13 cellular contexts compared by ENCODE assay signal in the genomic region with DNA sequence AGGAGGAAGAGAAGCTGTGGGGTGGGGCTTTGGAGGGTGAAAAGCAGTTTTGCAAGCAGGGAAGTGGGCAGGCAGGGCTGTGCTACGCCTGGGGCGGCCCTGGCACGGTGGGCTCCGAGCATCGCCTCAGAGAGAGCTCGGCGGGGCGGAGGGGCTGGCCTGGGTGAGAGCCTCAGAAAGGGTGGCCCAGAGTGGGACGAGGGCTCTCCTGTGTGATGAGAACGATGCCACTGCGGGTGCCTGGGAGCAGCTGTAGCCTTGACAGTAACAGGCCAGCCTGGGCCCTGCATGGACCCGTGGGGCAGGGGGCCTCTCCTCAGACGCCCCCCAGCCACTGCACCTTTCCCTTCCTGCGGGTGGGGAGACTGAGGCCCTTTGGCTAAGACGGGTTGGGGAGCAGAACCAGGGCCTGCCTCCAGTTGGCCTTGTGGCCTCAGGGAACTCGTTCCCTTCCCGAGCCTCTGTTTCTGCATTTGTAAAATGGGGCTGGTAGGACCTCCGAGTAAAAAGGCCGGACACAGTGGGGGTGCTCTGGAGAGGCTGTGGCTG. TPM values are rescaled to one million over a fixed set of nuclear protein-coding genes. Genes with fewer than 3 reads are reported as not detected.
A peak's percentile ranks its signal among the peaks of the same experiment; 100 is the strongest.
DNase-seq lines count a peak whose midpoint lies in the region; ATAC-seq and TF ChIP-seq lines count a peak whose summit lies in the region.
"Had no signal": no experiment of that assay in that cellular context is flagged by ENCODE, and none has a peak within 500 bp of the region (broad histone marks: within the 10 kb centered on the region; RNA-seq: fewer than 3 reads in every experiment).

No MANE protein-coding gene starts in this region.

- H3K27me3 ChIP-seq in SK-N-SH (ENCODE audit: insufficient read depth): no peaks in the 10 kb centered on the region

- H3K36me3 ChIP-seq in SK-N-SH (replicated peaks in 1 of 2; ENCODE audit: control insufficient read depth in 1 of 2, insufficient read depth in 2 of 2, low read length in 1 of 2): peaks cover 5 to 27% of the 10 kb centered on the region in 2 experiments

- H3K4me1 ChIP-seq in SK-N-SH (ENCODE audit: control insufficient read depth in 1 of 2, insufficient read depth in 2 of 2, low read depth in 1 of 2, low read length in 1 of 2): no peaks in the 10 kb centered on the region

- WGBS in SK-N-SH (ENCODE audit: low lambda C conversion rate): 93% methylated on average over 10 of the region's 19 CpGs

- H3K9ac ChIP-seq in SK-N-SH: no peak overlapping the region

- ATAC-seq in SK-N-SH treated with all-trans-retinoic acid at 6 μM for 48 hours (peak; percentile 2; the same call in 2 of the 3 replicates), GM21390 (IDR thresholded peaks at IDR 0.05; ENCODE audit: unreplicated experiment) (no peak)
- peak; percentile 28 for ATAC-seq in activated CD8-positive, alpha-beta T cell treated with anti-CD3 and anti-CD28 coated beads, Interleukin-2, amount 10 ng/mL, durations not matched to agents 7 days and 5 days
- ATAC-seq in stimulated activated effector memory CD8-positive, alpha-beta T cell treated with anti-CD3 and anti-CD28 coated beads, Interleukin-12 subunit alpha, Interleukin-12 subunit beta, amount 100 ng/mL, for 72 hours: peak; percentile 4
- ATAC-seq: HCT116, PC-3 had no signal

- no peak for TF ChIP-seq RAD21 in SK-N-SH (IDR thresholded peaks at IDR 0.05; ENCODE audit: low read length)

- no peak overlapping the region for H3K4me2 ChIP-seq in SK-N-SH

- no peak for DNase-seq in SK-N-SH
- DNase-seq in activated CD8-positive, alpha-beta T cell treated with anti-CD3 and anti-CD28 coated beads, Interleukin-2, amount 10 ng/mL, durations not matched to agents 7 days and 5 days: no peak
- no peak for DNase-seq in endothelial cell (ENCODE audit: low spot score)
- DNase-seq in stimulated activated effector memory CD8-positive, alpha-beta T cell treated with anti-CD3 and anti-CD28 coated beads, Interleukin-12 subunit alpha, Interleukin-12 subunit beta, amount 100 ng/mL, for 72 hours (ENCODE audit: low spot score in 2 of 2): no peak
- no peak for DNase-seq in NCI-H69 (lab: John Stamatoyannopoulos, UW)
- no peak for DNase-seq in NCI-H128 (lab: John Stamatoyannopoulos, UW; ENCODE audit: unreplicated experiment)
- DNase-seq: NCI-H345, NCI-H748 treated with DMSO at 0.1 percent for 48 hours, PC-3 had no signal

- peak overlapping the region; percentile 27 for H3K27ac Mint-ChIP-seq in activated CD8-positive, alpha-beta T cell treated with anti-CD3 and anti-CD28 coated beads, Interleukin-2, amount 10 ng/mL, durations not matched to agents 7 days and 5 days
- H3K27ac Mint-ChIP-seq in endothelial cell (ENCODE audit: unreplicated experiment): peak overlapping the region; percentile 57
- no peak overlapping the region for H3K27ac Mint-ChIP-seq in stimulated activated effector memory CD8-positive, alpha-beta T cell treated with anti-CD3 and anti-CD28 coated beads, Interleukin-12 subunit alpha, Interleukin-12 subunit beta, amount 100 ng/mL, for 72 hours

- H4K20me1 ChIP-seq in SK-N-SH (ENCODE audit: insufficient read depth): peaks cover 6% of the 10 kb centered on the region

- no peaks in the 10 kb centered on the region for H3K9me3 Mint-ChIP-seq in activated CD8-positive, alpha-beta T cell treated with anti-CD3 and anti-CD28 coated beads, Interleukin-2, amount 10 ng/mL, durations not matched to agents 7 days and 5 days (ENCODE audit: insufficient read depth)
- no peaks in the 10 kb centered on the region for H3K9me3 Mint-ChIP-seq in endothelial cell (ENCODE audit: unreplicated experiment)
- no peaks in the 10 kb centered on the region for H3K9me3 Mint-ChIP-seq in stimulated activated effector memory CD8-positive, alpha-beta T cell treated with anti-CD3 and anti-CD28 coated beads, Interleukin-12 subunit alpha, Interleukin-12 subunit beta, amount 100 ng/mL, for 72 hours

- no peaks in the 10 kb centered on the region for H3K9me2 ChIP-seq in SK-N-SH

- 0 out of 2 replicates have a peak, but pooled peaks cover 2% of the 10 kb centered on the region for H3K79me2 ChIP-seq in SK-N-SH (ENCODE audit: insufficient read depth)

- TF ChIP-seq CTCF in SK-N-SH (IDR thresholded peaks at IDR 0.05) (no peak), endothelial cell (IDR thresholded peaks at IDR 0.05; ENCODE audit: unreplicated experiment) (no peak)

- H2AFZ ChIP-seq in SK-N-SH (ENCODE audit: low read depth): no peak overlapping the region

- no peak for TF ChIP-seq EP300 in SK-N-SH (IDR thresholded peaks at IDR 0.05; ENCODE audit: borderline replicate concordance in 1 of 2, low read depth in 1 of 2, low read length in 1 of 2)

- H3K4me3 Mint-ChIP-seq in activated CD8-positive, alpha-beta T cell treated with anti-CD3 and anti-CD28 coated beads, Interleukin-2, amount 10 ng/mL, durations not matched to agents 7 days and 5 days: no peak overlapping the region
- no peak overlapping the region for H3K4me3 Mint-ChIP-seq in endothelial cell (ENCODE audit: unreplicated experiment)
- no peak overlapping the region for H3K4me3 Mint-ChIP-seq in stimulated activated effector memory CD8-positive, alpha-beta T cell treated with anti-CD3 and anti-CD28 coated beads, Interleukin-12 subunit alpha, Interleukin-12 subunit beta, amount 100 ng/mL, for 72 hours

- POLR2A ChIA-PET in SK-N-SH (lab: Yijun Ruan, JAX): interaction anchor here (1.1 kb wide), 1 partner anchor 64 kb away, joined by 3 read pairs; no protein-coding TSS in a partner anchor
- POLR2A ChIA-PET in activated CD8-positive, alpha-beta T cell treated with anti-CD3 and anti-CD28 coated beads, Interleukin-2, amount 10 ng/mL, durations not matched to agents 7 days and 5 days (lab: Charles Lee): interaction anchor here (1.0 kb wide), 1 partner anchor 31 kb away, joined by 3 read pairs; no protein-coding TSS in a partner anchor

- peaks cover 4% of the 10 kb centered on the region for H3K36me3 Mint-ChIP-seq in activated CD8-positive, alpha-beta T cell treated with anti-CD3 and anti-CD28 coated beads, Interleukin-2, amount 10 ng/mL, durations not matched to agents 7 days and 5 days (ENCODE audit: low read depth)
- peaks cover 1% of the 10 kb centered on the region for H3K36me3 Mint-ChIP-seq in endothelial cell (ENCODE audit: low read depth, unreplicated experiment)
- H3K36me3 Mint-ChIP-seq in stimulated activated effector memory CD8-positive, alpha-beta T cell treated with anti-CD3 and anti-CD28 coated beads, Interleukin-12 subunit alpha, Interleukin-12 subunit beta, amount 100 ng/mL, for 72 hours: peaks cover 53% of the 10 kb centered on the region

- H3K4me1 Mint-ChIP-seq in activated CD8-positive, alpha-beta T cell treated with anti-CD3 and anti-CD28 coated beads, Interleukin-2, amount 10 ng/mL, durations not matched to agents 7 days and 5 days (ENCODE audit: low read depth): no peaks in the 10 kb centered on the region
- H3K4me1 Mint-ChIP-seq in endothelial cell (ENCODE audit: unreplicated experiment): no peaks in the 10 kb centered on the region
- H3K4me1 Mint-ChIP-seq in stimulated activated effector memory CD8-positive, alpha-beta T cell treated with anti-CD3 and anti-CD28 coated beads, Interleukin-12 subunit alpha, Interleukin-12 subunit beta, amount 100 ng/mL, for 72 hours: no peaks in the 10 kb centered on the region

- peaks cover 6% of the 10 kb centered on the region for H3F3A ChIP-seq in SK-N-SH (replicated peaks; ENCODE audit: insufficient read depth)

- H3K9me3 ChIP-seq in SK-N-SH: no peaks in the 10 kb centered on the region

- no peak overlapping the region for H3K27ac ChIP-seq in SK-N-SH (ENCODE audit: low read depth in 2 of 2, low read length in 1 of 2)
- H3K27ac ChIP-seq: 22Rv1 had no signal

- H3K27me3 Mint-ChIP-seq in activated CD8-positive, alpha-beta T cell treated with anti-CD3 and anti-CD28 coated beads, Interleukin-2, amount 10 ng/mL, durations not matched to agents 7 days and 5 days (ENCODE audit: low read depth): no peaks in the 10 kb centered on the region
- peaks cover 6% of the 10 kb centered on the region for H3K27me3 Mint-ChIP-seq in endothelial cell (ENCODE audit: unreplicated experiment)

- CTCF ChIA-PET in SK-N-SH (lab: Yijun Ruan, JAX): no interaction called here
- CTCF ChIA-PET in activated CD8-positive, alpha-beta T cell treated with anti-CD3 and anti-CD28 coated beads, Interleukin-2, amount 10 ng/mL, durations not matched to agents 7 days and 5 days (lab: Charles Lee): no interaction called here

- no peak overlapping the region for H3K4me3 ChIP-seq in SK-N-SH (ENCODE audit: low read depth in 2 of 2, low read length in 1 of 2)

TF ChIP-seq in SK-N-SH treated with all-trans-retinoic acid at 6 μM for 48 hours, 23 proteins besides CTCF, POLR2A, EP300 and RAD21 (continues in another document):
- TF ChIP-seq TCF4 (CRISPR knock-in tag; IDR thresholded peaks at IDR 0.05; ENCODE audit: borderline replicate concordance) (no peak), TOX (CRISPR knock-in tag; IDR thresholded peaks at IDR 0.05; ENCODE audit: borderline replicate concordance) (no peak)

TF ChIP-seq in SK-N-SH, 30 proteins besides CTCF, POLR2A, EP300 and RAD21 (continues in another document):
- TF ChIP-seq RFX5 (IDR thresholded peaks at IDR 0.05; ENCODE audit: low read length) (no peak), JUND (IDR thresholded peaks at IDR 0.05) (no peak), CHD2 (IDR thresholded peaks at IDR 0.05; ENCODE audit: low read length, partially characterized antibody) (no peak), TCF12 (IDR thresholded peaks at IDR 0.05) (no peak)
- TF ChIP-seq, protein P1, sequence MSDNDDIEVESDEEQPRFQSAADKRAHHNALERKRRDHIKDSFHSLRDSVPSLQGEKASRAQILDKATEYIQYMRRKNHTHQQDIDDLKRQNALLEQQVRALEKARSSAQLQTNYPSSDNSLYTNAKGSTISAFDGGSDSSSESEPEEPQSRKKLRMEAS (IDR thresholded peaks at IDR 0.05; ENCODE audit: low read depth): no peak

RNA-seq across cellular contexts. Expression of gene PIAS4, which starts 27.6 kb away (rescaled TPM):
- polyA plus RNA-seq in SK-N-SH (2012; rRNA removed): 7.7 and 14.1 TPM in 2 replicates
- 4.8 and 7.9 TPM in 2 replicates for polyA plus RNA-seq in SK-N-SH (2012; cell fraction: cytosol; rRNA removed)
- polyA plus RNA-seq in SK-N-SH (2012; cell fraction: nucleus; rRNA removed): 17.7 and 23.8 TPM in 2 replicates
- total RNA-seq in activated CD8-positive, alpha-beta T cell treated with anti-CD3 and anti-CD28 coated beads, Interleukin-2, amount 10 ng/mL, durations not matched to agents 7 days and 5 days: 10 to 100 TPM; 34.2 to 35.6 TPM
- 41.2 TPM for total RNA-seq in endothelial cell (ENCODE audit: unreplicated experiment)

RNA-seq across cellular contexts. Expression of gene ZBTB7A, which starts 31.6 kb away (rescaled TPM):
- 5.6 and 7.4 TPM in 2 replicates for polyA plus RNA-seq in SK-N-SH (2012; rRNA removed)
- 2.8 and 5.8 TPM in 2 replicates for polyA plus RNA-seq in SK-N-SH (2012; cell fraction: cytosol; rRNA removed)
- 17.7 and 19.8 TPM in 2 replicates for polyA plus RNA-seq in SK-N-SH (2012; cell fraction: nucleus; rRNA removed)
- total RNA-seq in activated CD8-positive, alpha-beta T cell treated with anti-CD3 and anti-CD28 coated beads, Interleukin-2, amount 10 ng/mL, durations not matched to agents 7 days and 5 days: 10 to 100 TPM; 59.1 to 63.1 TPM
- total RNA-seq in endothelial cell (ENCODE audit: unreplicated experiment): 14.5 TPM

RNA-seq across cellular contexts. Expression of gene EEF2, which starts 49.8 kb away (rescaled TPM):
- 1,295 and 1,553 TPM in 2 replicates for polyA plus RNA-seq in SK-N-SH (2012; rRNA removed)
- polyA plus RNA-seq in SK-N-SH (2012; cell fraction: cytosol; rRNA removed): 756 and 1,170 TPM in 2 replicates
- 816 and 855 TPM in 2 replicates for polyA plus RNA-seq in SK-N-SH (2012; cell fraction: nucleus; rRNA removed)
- total RNA-seq in activated CD8-positive, alpha-beta T cell treated with anti-CD3 and anti-CD28 coated beads, Interleukin-2, amount 10 ng/mL, durations not matched to agents 7 days and 5 days: 1,000 to 10,000 TPM; 1,524 to 1,558 TPM
- 2,896 TPM for total RNA-seq in endothelial cell (ENCODE audit: unreplicated experiment)
